14 cellular contexts compared by ENCODE assay signal in genomic region chr7:3493499-3493898, GRCh38.
A peak's percentile ranks its signal among the peaks of the same experiment; 100 is the strongest.
DNase-seq lines count a peak whose midpoint lies in the region; ATAC-seq and TF ChIP-seq lines count a peak whose summit lies in the region.
"Had no signal": no experiment of that assay in that cellular context is flagged by ENCODE, and none has a peak within 500 bp of the region (broad histone marks: within the 10 kb centered on the region; RNA-seq: fewer than 3 reads in every experiment).

No MANE protein-coding gene starts in this region.

- BruUV-seq in PC-3 (replicated peaks; lab: Mats Ljungman, UMichigan): no TSS peak

- peaks cover 5% of the 10 kb centered on the region for H3K27me3 Mint-ChIP-seq in T-helper 2 cell treated with Interferon-gamma antibody and Interleukin-4, amounts not matched to agents 5 μg/mL and 100 μg/mL, for 36 hours (ENCODE audit: low read depth)
- H3K27me3 Mint-ChIP-seq: T-cell had no signal

- no peaks in the 10 kb centered on the region for H3K9me3 Mint-ChIP-seq in T-helper 2 cell treated with Interferon-gamma antibody and Interleukin-4, amounts not matched to agents 5 μg/mL and 100 μg/mL, for 36 hours
- H3K9me3 Mint-ChIP-seq: T-cell had no signal

- TF ChIP-seq CTCF in AG04449 (IDR thresholded peaks at IDR 0.05; ENCODE audit: insufficient read depth, low read length, missing control alignments): no peak
- TF ChIP-seq CTCF in PC-3 (conservative IDR thresholded peaks at IDR 0.05; ENCODE audit: low read depth, low read length): no peak
- no peak for TF ChIP-seq CTCF in psoas muscle (IDR thresholded peaks at IDR 0.05)

- CTCF ChIA-PET in AG04449 (lab: Yijun Ruan, JAX) (no interaction called here), PC-3 (lab: Charles Lee) (interaction anchor here (0.6 kb wide), 1 partner anchor 8 kb away, joined by 3 read pairs; no protein-coding TSS in a partner anchor)

- no peak overlapping the region for H2AFZ ChIP-seq in PC-3 (ENCODE audit: low read length)

- H3K4me1 ChIP-seq in PC-3 (ENCODE audit: insufficient read depth, low read length) (peaks cover 7% of the 10 kb centered on the region), endocrine pancreas (ENCODE audit: control insufficient read depth, insufficient read depth, low read length) (peaks cover 17% of the 10 kb centered on the region), mesodermal cell (ENCODE audit: control insufficient read depth, insufficient read depth, low read length, poor library complexity, severe bottlenecking) (peaks cover 9% of the 10 kb centered on the region), psoas muscle (no peaks in the 10 kb centered on the region)

- H3K9ac ChIP-seq in PC-3 (ENCODE audit: low read length): no peak overlapping the region
- no peak overlapping the region for H3K9ac ChIP-seq in endocrine pancreas (ENCODE audit: control insufficient read depth, insufficient read depth, low read length)

- H3K4me1 Mint-ChIP-seq in T-helper 2 cell treated with Interferon-gamma antibody and Interleukin-4, amounts not matched to agents 5 μg/mL and 100 μg/mL, for 36 hours (ENCODE audit: low read depth): peaks cover 8% of the 10 kb centered on the region

- no peak overlapping the region for H3K27ac ChIP-seq in PC-3 (ENCODE audit: low read length)
- peak overlapping the region; percentile 46 for H3K27ac ChIP-seq in mesodermal cell (ENCODE audit: low read depth, low read length, severe bottlenecking)
- no peak overlapping the region for H3K27ac ChIP-seq in psoas muscle
- H3K27ac ChIP-seq: C4-2B, heart left ventricle had no signal

- POLR2A ChIA-PET in AG04449 (lab: Yijun Ruan, JAX) (no interaction called here), PC-3 (lab: Charles Lee; ENCODE audit: unreplicated experiment) (no interaction called here)

- intact Hi-C loops in PC-3 (cut with micrococcal nuclease) (no loop called here), psoas muscle (cut with DNase I) (no loop called here)

- H3K9me3 ChIP-seq in PC-3 (ENCODE audit: low read length): no peaks in the 10 kb centered on the region
- no peaks in the 10 kb centered on the region for H3K9me3 ChIP-seq in endocrine pancreas (ENCODE audit: control insufficient read depth, low read length)
- no peaks in the 10 kb centered on the region for H3K9me3 ChIP-seq in mesodermal cell (ENCODE audit: control insufficient read depth, low read length)
- no peaks in the 10 kb centered on the region for H3K9me3 ChIP-seq in psoas muscle
- H3K9me3 ChIP-seq: heart left ventricle had no signal

- ATAC-seq in PC-3 (peak; percentile 61), psoas muscle (no peak)
- ATAC-seq: heart left ventricle, T-cell had no signal

- no peaks in the 10 kb centered on the region for H3K79me2 ChIP-seq in PC-3 (ENCODE audit: low read length)

- H3K36me3 ChIP-seq in PC-3 (ENCODE audit: low read depth, low read length) (no peaks in the 10 kb centered on the region), endocrine pancreas (ENCODE audit: control insufficient read depth, insufficient read depth, low read length) (no peaks in the 10 kb centered on the region), mesodermal cell (ENCODE audit: control insufficient read depth, insufficient read depth, low read length) (no peaks in the 10 kb centered on the region), psoas muscle (ENCODE audit: insufficient read depth in 1 of 2, low read depth in 1 of 2) (no peaks in the 10 kb centered on the region)
- H3K36me3 ChIP-seq: heart left ventricle had no signal

- no peaks in the 10 kb centered on the region for H3K36me3 Mint-ChIP-seq in T-helper 2 cell treated with Interferon-gamma antibody and Interleukin-4, amounts not matched to agents 5 μg/mL and 100 μg/mL, for 36 hours (ENCODE audit: low read depth)
- H3K36me3 Mint-ChIP-seq: brain, T-cell had no signal

- H4K20me1 ChIP-seq in PC-3 (ENCODE audit: low read length): no peaks in the 10 kb centered on the region

- H3K4me3 Mint-ChIP-seq in T-helper 2 cell treated with Interferon-gamma antibody and Interleukin-4, amounts not matched to agents 5 μg/mL and 100 μg/mL, for 36 hours: no peak overlapping the region
- H3K4me3 Mint-ChIP-seq: brain, T-cell had no signal

- peak overlapping the region; percentile 36; the same call in 1 of the 2 replicates for H3K4me2 ChIP-seq in PC-3 (ENCODE audit: low read length)

- no peaks in the 10 kb centered on the region for H3K27me3 ChIP-seq in PC-3 (ENCODE audit: low read length)
- no peaks in the 10 kb centered on the region for H3K27me3 ChIP-seq in endocrine pancreas (ENCODE audit: control insufficient read depth, insufficient read depth, low read length)
- H3K27me3 ChIP-seq in psoas muscle (ENCODE audit: insufficient read depth in 3 of 3, low read length in 2 of 3): no peaks in the 10 kb centered on the region
- H3K27me3 ChIP-seq: heart left ventricle had no signal

- H3K4me3 ChIP-seq in AG04449 (ENCODE audit: low read depth, low read length): no peak overlapping the region
- no peak overlapping the region for H3K4me3 ChIP-seq in PC-3 (ENCODE audit: low read length)
- peak overlapping the region; percentile 44 for H3K4me3 ChIP-seq in endocrine pancreas (ENCODE audit: control insufficient read depth, insufficient read depth, low read length)
- H3K4me3 ChIP-seq in mesodermal cell (ENCODE audit: extremely low read depth, insufficient read depth, low read length, poor library complexity, severe bottlenecking): no peak overlapping the region
- no peak overlapping the region for H3K4me3 ChIP-seq in psoas muscle
- H3K4me3 ChIP-seq: heart left ventricle had no signal

- H3K9me2 ChIP-seq in PC-3 (replicated peaks; ENCODE audit: low read length): no peaks in the 10 kb centered on the region

- DNase-seq in AG04449 (ENCODE audit: low read depth, low spot score) (peak; percentile 2), PC-3 (peak; percentile 48), psoas muscle (no peak), NCI-H1436 treated with DMSO at 0.1 percent for 48 hours (lab: John Stamatoyannopoulos, UW) (no peak), globus pallidus (ENCODE audit: low spot score) (no peak)
- DNase-seq in T-helper 2 cell treated with Interferon-gamma antibody and Interleukin-4, amounts not matched to agents 5 μg/mL and 100 μg/mL, for 36 hours (ENCODE audit: low spot score): no peak
- DNase-seq: heart left ventricle, NCI-H774, small intestine, T-cell had no signal

- H3K27ac Mint-ChIP-seq in T-helper 2 cell treated with Interferon-gamma antibody and Interleukin-4, amounts not matched to agents 5 μg/mL and 100 μg/mL, for 36 hours: no peak overlapping the region
- H3K27ac Mint-ChIP-seq: brain had no signal

- no peaks in the 10 kb centered on the region for H3F3A ChIP-seq in PC-3 (ENCODE audit: low read length, unreplicated experiment)

Comparison
In these comparisons a context has a peak if more than half of its experiments do, and no peak if none do; other contexts are left out.
1. DNase-seq: peak in AG04449 (single experiment) and PC-3 (single experiment); none in psoas muscle (0 of 2), NCI-H1436 treated with DMSO at 0.1 percent for 48 hours (single experiment), T-helper 2 cell treated with Interferon-gamma antibody and Interleukin-4, amounts not matched to agents 5 μg/mL and 100 μg/mL, for 36 hours (single experiment) and globus pallidus (single experiment).